ENCODE assay signal across 8 cellular contexts in genomic region chr10:118047363-118047719, GRCh38. TPM values are rescaled to one million over a fixed set of nuclear protein-coding genes. Genes with fewer than 3 reads are reported as not detected.
DNase-seq lines count a peak whose midpoint lies in the region; ATAC-seq and TF ChIP-seq lines count a peak whose summit lies in the region.

No MANE protein-coding gene starts in this region.

- DNase-seq in activated naive CD4-positive, alpha-beta T cell treated with anti-CD3 and anti-CD28 coated beads, Interleukin-2, amount 10 ng/mL, durations not matched to agents 7 days and 5 days = no peak
- no peak for DNase-seq in activated naive CD4-positive, alpha-beta T cell treated with Interleukin-2 at 50 U/mL for 16 hours
- DNase-seq in lung (ENCODE audit: low spot score) (no peak), uterus (peak; percentile 22 to 25), MV-4-11 (lab: John Stamatoyannopoulos, UW) (no peak)

- H3K36me3 ChIP-seq in lung (ENCODE audit: control insufficient read depth in 2 of 2, insufficient read depth in 2 of 2, low read length in 2 of 2) (no peaks in the 10 kb centered on the region), uterus (no peaks in the 10 kb centered on the region)

- H3K27ac Mint-ChIP-seq in activated naive CD4-positive, alpha-beta T cell treated with anti-CD3 and anti-CD28 coated beads, Interleukin-2, amount 10 ng/mL, durations not matched to agents 7 days and 5 days = peak overlapping the region; percentile 55
- peak overlapping the region in 4 of 5 experiments; percentile 68 to 91 (median 84) for H3K27ac Mint-ChIP-seq in brain

- H3K4me3 ChIP-seq in lung = no peak overlapping the region
- peak overlapping the region; percentile 72 to 95 for H3K4me3 ChIP-seq in uterus

- H3K27me3 ChIP-seq in lung (ENCODE audit: control insufficient read depth, insufficient read depth) = no peaks in the 10 kb centered on the region
- H3K27me3 ChIP-seq in uterus = no peaks in the 10 kb centered on the region

- H3K27me3 Mint-ChIP-seq in activated naive CD4-positive, alpha-beta T cell treated with anti-CD3 and anti-CD28 coated beads, Interleukin-2, amount 10 ng/mL, durations not matched to agents 7 days and 5 days = no peaks in the 10 kb centered on the region
- H3K27me3 Mint-ChIP-seq in brain = peaks cover 11% of the 10 kb centered on the region

- intact Hi-C loops in uterus (cut with DNase I; ENCODE audit: low total_unique reads) = no loop called here

- TF ChIP-seq POLR2A in uterus (IDR thresholded peaks at IDR 0.05) = no peak

- ATAC-seq in lung (ENCODE audit: insufficient read depth, low FRiP score) = no peak
- ATAC-seq in HG03439 (IDR thresholded peaks at IDR 0.05; ENCODE audit: unreplicated experiment) = no peak
- no peak for ATAC-seq in HG02840 (IDR thresholded peaks at IDR 0.05; ENCODE audit: low FRiP score, unreplicated experiment)

- CTCF ChIA-PET in activated naive CD4-positive, alpha-beta T cell treated with anti-CD3 and anti-CD28 coated beads, Interleukin-2, amount 10 ng/mL, durations not matched to agents 7 days and 5 days (lab: Charles Lee) = no interaction called here

- 78% methylated on average over 15 of the region's 15 CpGs for WGBS in lung, 2 donors

- peaks cover 38% of the 10 kb centered on the region for H3K4me1 Mint-ChIP-seq in activated naive CD4-positive, alpha-beta T cell treated with anti-CD3 and anti-CD28 coated beads, Interleukin-2, amount 10 ng/mL, durations not matched to agents 7 days and 5 days
- H3K4me1 Mint-ChIP-seq in brain = peaks cover 45% of the 10 kb centered on the region

- H3K4me1 ChIP-seq in lung (ENCODE audit: control insufficient read depth in 2 of 2, insufficient read depth in 2 of 2, low read length in 2 of 2) (peaks cover 0 to 3% of the 10 kb centered on the region in 2 donors), uterus (no peaks in the 10 kb centered on the region)

- H3K4me3 Mint-ChIP-seq in activated naive CD4-positive, alpha-beta T cell treated with anti-CD3 and anti-CD28 coated beads, Interleukin-2, amount 10 ng/mL, durations not matched to agents 7 days and 5 days = peak overlapping the region; percentile 86
- H3K4me3 Mint-ChIP-seq in brain = peak overlapping the region; percentile 82 to 94 (median 89)

- H3K27ac ChIP-seq in lung (ENCODE audit: low read depth in 1 of 2, low read length in 1 of 2) = peak overlapping the region; percentile 84 to 93
- H3K27ac ChIP-seq in uterus = peak overlapping the region; percentile 97 to 99

- H3K9me3 ChIP-seq in lung (ENCODE audit: control insufficient read depth in 2 of 2, insufficient read depth in 1 of 2, low read length in 1 of 2) (no peaks in the 10 kb centered on the region), uterus (no peaks in the 10 kb centered on the region)

- no peaks in the 10 kb centered on the region for H3K36me3 Mint-ChIP-seq in activated naive CD4-positive, alpha-beta T cell treated with anti-CD3 and anti-CD28 coated beads, Interleukin-2, amount 10 ng/mL, durations not matched to agents 7 days and 5 days
- H3K36me3 Mint-ChIP-seq in brain = no peaks in the 10 kb centered on the region

- TF ChIP-seq CTCF in brain (conservative IDR thresholded peaks at IDR 0.05) (no peak), lung (IDR thresholded peaks at IDR 0.05; ENCODE audit: control extremely low read depth, extremely low read depth) (no peak), uterus (IDR thresholded peaks at IDR 0.05) (no peak)

- no peaks in the 10 kb centered on the region for H3K9me3 Mint-ChIP-seq in activated naive CD4-positive, alpha-beta T cell treated with anti-CD3 and anti-CD28 coated beads, Interleukin-2, amount 10 ng/mL, durations not matched to agents 7 days and 5 days
- H3K9me3 Mint-ChIP-seq in brain = no peaks in the 10 kb centered on the region

RNA-seq across cellular contexts. Expression of gene RAB11FIP2, which starts 0.6 kb away (rescaled TPM):
- polyA plus RNA-seq in brain (ENCODE audit: insufficient read depth, low read depth, low replicate concordance) (3.5 TPM), lung (1 to 10 TPM; 4.2 to 6.3 TPM)
- total RNA-seq in lung (10 to 100 TPM; 19.3 to 52.4 TPM), uterus (10 to 100 TPM; 40.0 to 98.6 (median 74.4) TPM)

Comparison
In these comparisons a context has a peak if more than half of its experiments do, and no peak if none do; other contexts are left out.
1. DNase-seq: peak in uterus (2 of 2); none in activated naive CD4-positive, alpha-beta T cell treated with anti-CD3 and anti-CD28 coated beads, Interleukin-2, amount 10 ng/mL, durations not matched to agents 7 days and 5 days (single experiment), activated naive CD4-positive, alpha-beta T cell treated with Interleukin-2 at 50 U/mL for 16 hours (single experiment), lung (single experiment) and MV-4-11 (single experiment).